ENCODE assay signal across 8 cellular contexts in the genomic region with DNA sequence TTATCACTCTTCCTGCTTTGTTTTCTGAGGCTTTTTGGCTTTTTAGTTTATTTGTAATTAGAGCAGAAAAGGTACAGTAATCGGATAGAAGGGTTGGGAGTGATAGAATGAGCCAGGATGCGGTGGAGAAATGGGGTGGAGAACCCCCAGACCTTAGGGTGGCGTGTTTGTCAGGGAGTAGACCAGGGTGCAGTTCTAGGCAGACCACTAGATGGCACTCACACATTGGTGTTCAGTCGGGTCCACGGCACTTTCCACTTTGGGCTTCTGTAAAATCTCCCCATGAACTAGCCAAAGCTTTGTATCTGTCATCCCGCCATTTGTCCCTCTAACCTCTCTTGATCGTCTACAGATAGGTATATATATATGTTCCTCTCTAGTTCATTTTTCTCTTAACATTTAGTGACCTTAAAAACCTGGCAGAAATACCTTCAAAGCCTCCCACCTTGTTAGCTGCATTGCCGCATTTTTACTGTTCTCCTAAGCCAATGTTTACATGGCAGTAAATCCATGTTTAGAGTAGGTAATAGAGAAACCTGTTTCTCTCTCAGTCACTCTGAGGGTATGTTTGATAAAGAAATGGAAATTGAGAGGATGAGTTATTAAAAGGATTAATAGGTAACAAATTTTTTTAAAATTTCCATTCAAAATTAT. TPM values are rescaled to one million over a fixed set of nuclear protein-coding genes. Genes with fewer than 3 reads are reported as not detected.
A peak's percentile ranks its signal among the peaks of the same experiment; 100 is the strongest.
DNase-seq lines count a peak whose midpoint lies in the region; ATAC-seq lines count a peak whose summit lies in the region.

No MANE protein-coding gene starts in this region.

- H3K4me3 Mint-ChIP-seq in activated CD8-positive, alpha-beta T cell treated with anti-CD3 and anti-CD28 coated beads, Interleukin-2, amount 10 ng/mL, durations not matched to agents 7 days and 5 days, result peak overlapping the region; percentile 66
- H3K4me3 Mint-ChIP-seq in effector memory CD8-positive, alpha-beta T cell, result peak overlapping the region; percentile 72 to 76

- CTCF ChIA-PET in activated CD8-positive, alpha-beta T cell treated with anti-CD3 and anti-CD28 coated beads, Interleukin-2, amount 10 ng/mL, durations not matched to agents 7 days and 5 days (lab: Charles Lee), result interaction anchor here (0.5 to 4.1 kb wide), 68 partner anchors 9 to 1471 kb away, joined by 3 to 35 read pairs (median 4); a partner anchor contains a TSS

- DNase-seq in AML-193 (lab: John Stamatoyannopoulos, UW) (peak; percentile 73 to 79), HT-29 (ENCODE audit: low spot score) (peak; percentile 94), NCI-H82 treated with DMSO at 0.1 percent for 48 hours (lab: John Stamatoyannopoulos, UW; ENCODE audit: unreplicated experiment) (peak; percentile 72), medulla oblongata (ENCODE audit: extremely low spot score) (peak; percentile 92)
- DNase-seq in activated CD8-positive, alpha-beta T cell treated with anti-CD3 and anti-CD28 coated beads, Interleukin-2, amount 10 ng/mL, durations not matched to agents 7 days and 5 days, result peak; percentile 89
- peak; percentile 80 to 84 (median 80) for DNase-seq in effector memory CD8-positive, alpha-beta T cell
- peak; percentile 57 to 65 for DNase-seq in stimulated activated CD8-positive, alpha-beta memory T cell treated with anti-CD3 and anti-CD28 coated beads, Interleukin-15, amount 100 ng/mL, for 48 hours (ENCODE audit: low read depth in 2 of 2)

- H3K36me3 Mint-ChIP-seq in activated CD8-positive, alpha-beta T cell treated with anti-CD3 and anti-CD28 coated beads, Interleukin-2, amount 10 ng/mL, durations not matched to agents 7 days and 5 days (ENCODE audit: low read depth), result no peaks in the 10 kb centered on the region
- H3K36me3 Mint-ChIP-seq in effector memory CD8-positive, alpha-beta T cell (ENCODE audit: insufficient read depth), result peaks cover 5% of the 10 kb centered on the region

- peaks cover 48% of the 10 kb centered on the region for H3K4me1 Mint-ChIP-seq in activated CD8-positive, alpha-beta T cell treated with anti-CD3 and anti-CD28 coated beads, Interleukin-2, amount 10 ng/mL, durations not matched to agents 7 days and 5 days (ENCODE audit: low read depth)
- H3K4me1 Mint-ChIP-seq in effector memory CD8-positive, alpha-beta T cell (ENCODE audit: low read depth in 2 of 2), result peaks cover 14 to 31% of the 10 kb centered on the region in 2 donors

- H3K27me3 Mint-ChIP-seq in activated CD8-positive, alpha-beta T cell treated with anti-CD3 and anti-CD28 coated beads, Interleukin-2, amount 10 ng/mL, durations not matched to agents 7 days and 5 days (ENCODE audit: low read depth), result peaks cover 10% of the 10 kb centered on the region
- H3K27me3 Mint-ChIP-seq in effector memory CD8-positive, alpha-beta T cell, result no peaks in the 10 kb centered on the region

- peak overlapping the region; percentile 80 for H3K27ac Mint-ChIP-seq in activated CD8-positive, alpha-beta T cell treated with anti-CD3 and anti-CD28 coated beads, Interleukin-2, amount 10 ng/mL, durations not matched to agents 7 days and 5 days
- peak overlapping the region; percentile 89 to 92 for H3K27ac Mint-ChIP-seq in effector memory CD8-positive, alpha-beta T cell

- ATAC-seq in GM19395 (IDR thresholded peaks at IDR 0.05; ENCODE audit: unreplicated experiment), result peak; percentile 62
- peak; percentile 54 for ATAC-seq in activated CD8-positive, alpha-beta T cell treated with anti-CD3 and anti-CD28 coated beads, Interleukin-2, amount 10 ng/mL, durations not matched to agents 7 days and 5 days
- peak; percentile 74 for ATAC-seq in effector memory CD8-positive, alpha-beta T cell (replicated peaks)

- no peaks in the 10 kb centered on the region for H3K9me3 Mint-ChIP-seq in activated CD8-positive, alpha-beta T cell treated with anti-CD3 and anti-CD28 coated beads, Interleukin-2, amount 10 ng/mL, durations not matched to agents 7 days and 5 days (ENCODE audit: insufficient read depth)
- H3K9me3 Mint-ChIP-seq in effector memory CD8-positive, alpha-beta T cell, result no peaks in the 10 kb centered on the region

- POLR2A ChIA-PET in activated CD8-positive, alpha-beta T cell treated with anti-CD3 and anti-CD28 coated beads, Interleukin-2, amount 10 ng/mL, durations not matched to agents 7 days and 5 days (lab: Charles Lee), result interaction anchor here (0.6 kb wide), 1 partner anchor 879 kb away, joined by 3 read pairs; no protein-coding TSS in a partner anchor

RNA-seq across cellular contexts. Expression of a gene that starts 49.7 kb away (rescaled TPM):
- total RNA-seq in HT-29 (2014; rRNA removed; shearing (Covaris generic)), result 0.57 and 1.5 TPM in 2 replicates
- 1 to 10 TPM; 6.0 to 8.2 TPM for total RNA-seq in activated CD8-positive, alpha-beta T cell treated with anti-CD3 and anti-CD28 coated beads, Interleukin-2, amount 10 ng/mL, durations not matched to agents 7 days and 5 days

Comparison
In these comparisons a context has a peak if more than half of its experiments do, and no peak if none do; other contexts are left out.
1. Peak in every context shown above with its lines: DNase-seq and ATAC-seq.